Comparison of ENCODE assay signal across 19 cellular contexts in genomic region chr4:3572363-3572762, GRCh38. TPM values are rescaled to one million over a fixed set of nuclear protein-coding genes. Genes with fewer than 3 reads are reported as not detected.
DNase-seq lines count a peak whose midpoint lies in the region; ATAC-seq and TF ChIP-seq lines count a peak whose summit lies in the region.
"Had no signal": no experiment of that assay in that cellular context is flagged by ENCODE, and none has a peak within 500 bp of the region (broad histone marks: within the 10 kb centered on the region; RNA-seq: fewer than 3 reads in every experiment).

No MANE protein-coding gene starts in this region.

- H3K36me3 Mint-ChIP-seq in type B pancreatic cell, result no peaks in the 10 kb centered on the region
- H3K36me3 Mint-ChIP-seq: CD4-positive, alpha-beta memory T cell had no signal

- peak; percentile 5 for TF ChIP-seq CTCF in retinal pigment epithelial cell (conservative IDR thresholded peaks at IDR 0.05; ENCODE audit: low read depth, low read length)
- TF ChIP-seq CTCF in type B pancreatic cell (conservative IDR thresholded peaks at IDR 0.05), result no peak

- no peak overlapping the region for H3K4me3 Mint-ChIP-seq in type B pancreatic cell
- H3K4me3 Mint-ChIP-seq: CD4-positive, alpha-beta memory T cell had no signal

- peaks cover 2% of the 10 kb centered on the region for H3K27me3 Mint-ChIP-seq in type B pancreatic cell

- H3K4me1 Mint-ChIP-seq in type B pancreatic cell (ENCODE audit: unreplicated experiment), result no peaks in the 10 kb centered on the region
- H3K4me1 Mint-ChIP-seq: CD4-positive, alpha-beta memory T cell had no signal

- no peaks in the 10 kb centered on the region for H3K9me3 Mint-ChIP-seq in type B pancreatic cell
- H3K9me3 Mint-ChIP-seq: CD4-positive, alpha-beta memory T cell had no signal

- DNase-seq in DMS 273 (lab: John Stamatoyannopoulos, UW; ENCODE audit: unreplicated experiment) (peak; percentile 28), DMS 273 treated with DMSO at 0.1 percent for 48 hours (lab: John Stamatoyannopoulos, UW) (no peak), NCI-H1694 treated with DMSO at 0.1 percent for 48 hours (lab: John Stamatoyannopoulos, UW) (peak; percentile 35), left kidney (ENCODE audit: low read depth, low spot score) (peak; percentile 42), retinal pigment epithelial cell (ENCODE audit: low read depth) (no peak), type B pancreatic cell (ENCODE audit: extremely low spot score, unreplicated experiment) (no peak), NCI-H2107 (lab: John Stamatoyannopoulos, UW) (no peak)
- DNase-seq: Calu3; CD4-positive, alpha-beta memory T cell; DMS79 treated with DMSO at 0.1 percent for 48 hours; GDM1; NCI-H1105 treated with DMSO at 0.1 percent for 48 hours; NCI-H1930; NCI-H2171; NCI-H446 treated with DMSO at 0.1 percent for 48 hours; PC-3 had no signal

- H3K27ac Mint-ChIP-seq in type B pancreatic cell, result no peak overlapping the region
- H3K27ac Mint-ChIP-seq: CD4-positive, alpha-beta memory T cell had no signal

- ATAC-seq in HG02571 (IDR thresholded peaks at IDR 0.05; ENCODE audit: unreplicated experiment), result no peak
- ATAC-seq: GM12878, PC-3 had no signal

- H3K4me3 ChIP-seq in retinal pigment epithelial cell (ENCODE audit: low read length), result no peak overlapping the region
- H3K4me3 ChIP-seq: GM12878, SJSA1 had no signal

RNA-seq across cellular contexts. Expression of gene LRPAP1, which starts 40.1 kb away (rescaled TPM):
- 152 and 212 TPM in 2 replicates for total RNA-seq in type B pancreatic cell (ENCODE audit: low replicate concordance)

Comparison
In these comparisons a context has a peak if more than half of its experiments do, and no peak if none do; other contexts are left out.
1. DNase-seq: peak in DMS 273 (single experiment), NCI-H1694 treated with DMSO at 0.1 percent for 48 hours (single experiment) and left kidney (single experiment); none in DMS 273 treated with DMSO at 0.1 percent for 48 hours (single experiment), retinal pigment epithelial cell (single experiment), type B pancreatic cell (single experiment) and NCI-H2107 (single experiment).